Comparison of ENCODE assay signal across 18 cellular contexts in the genomic region with DNA sequence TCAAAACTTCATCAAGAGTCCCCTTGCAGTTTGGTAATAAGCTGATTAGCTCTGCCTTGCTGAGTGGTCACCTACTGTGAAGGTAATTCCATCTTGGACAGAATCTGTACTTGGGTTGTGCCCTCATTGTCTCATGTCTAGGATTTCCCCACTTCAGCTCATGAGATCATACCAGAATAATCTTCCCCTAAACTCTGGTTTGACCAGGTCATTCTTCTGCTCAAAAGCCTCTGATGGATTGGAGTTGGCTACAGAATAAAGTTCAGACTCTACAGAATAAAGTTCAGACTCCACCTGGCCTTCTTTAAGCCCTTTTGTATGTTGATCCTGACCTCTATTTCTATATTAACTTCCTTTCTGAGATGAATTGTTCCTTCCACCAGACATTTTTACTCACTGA. TPM values are rescaled to one million over a fixed set of nuclear protein-coding genes. Genes with fewer than 3 reads are reported as not detected.
DNase-seq lines count a peak whose midpoint lies in the region; ATAC-seq and TF ChIP-seq lines count a peak whose summit lies in the region.
"Had no signal": no experiment of that assay in that cellular context is flagged by ENCODE, and none has a peak within 500 bp of the region (broad histone marks: within the 10 kb centered on the region; RNA-seq: fewer than 3 reads in every experiment).

No MANE protein-coding gene starts in this region.

- ATAC-seq in PC-3 (no peak), HG02588 (IDR thresholded peaks at IDR 0.05; ENCODE audit: unreplicated experiment) (no peak)
- ATAC-seq: K562 had no signal

- H4K91ac ChIP-seq in H9 (ENCODE audit: insufficient read length, low read depth, low read length): no peak overlapping the region

- POLR2A ChIA-PET in PC-3 (lab: Charles Lee; ENCODE audit: unreplicated experiment): no interaction called here

- BruUV-seq in PC-3 (replicated peaks; lab: Mats Ljungman, UMichigan): no TSS peak

- H3K36me3 Mint-ChIP-seq in endodermal cell (ENCODE audit: low read depth) (no peaks in the 10 kb centered on the region), H9 (ENCODE audit: insufficient read depth in 1 of 3, low read depth in 3 of 3) (no peaks in the 10 kb centered on the region; a peak in 1 of 7 replicates), osteocyte (ENCODE audit: unreplicated experiment) (no peaks in the 10 kb centered on the region)
- H3K36me3 Mint-ChIP-seq: CD4-positive, CD25-positive, alpha-beta regulatory T cell had no signal

- in situ Hi-C loops in GM23248 (cut with MboI): no loop called here

- no peak overlapping the region for H3T11ph ChIP-seq in H9 (ENCODE audit: low read length)

- no peak overlapping the region for H3K18ac ChIP-seq in H9 (ENCODE audit: insufficient read length, low read depth, low read length)

- no peaks in the 10 kb centered on the region for H4K20me1 ChIP-seq in GM23248 (ENCODE audit: insufficient read depth)
- no peaks in the 10 kb centered on the region for H4K20me1 ChIP-seq in PC-3 (ENCODE audit: low read length)
- no peaks in the 10 kb centered on the region for H4K20me1 ChIP-seq in H9 (ENCODE audit: control insufficient read depth, insufficient read depth, insufficient read length)

- H3K27ac Mint-ChIP-seq in endodermal cell (no peak overlapping the region), H9 (no peak overlapping the region), osteocyte (ENCODE audit: unreplicated experiment) (no peak overlapping the region)
- H3K27ac Mint-ChIP-seq: B cell; CD4-positive, CD25-positive, alpha-beta regulatory T cell had no signal

- H3K56ac ChIP-seq in H9 (ENCODE audit: insufficient read length, low read depth, low read length): no peak overlapping the region

- no peak overlapping the region for H2BK15ac ChIP-seq in H9 (ENCODE audit: low read depth, low read length)

- H3K27me3 ChIP-seq in GM23248 (replicated peaks; ENCODE audit: insufficient read depth) (peaks cover 21% of the 10 kb centered on the region), PC-3 (ENCODE audit: low read length) (no peaks in the 10 kb centered on the region), endodermal cell (ENCODE audit: control insufficient read depth, insufficient read depth, low read length, poor library complexity, severe bottlenecking) (no peaks in the 10 kb centered on the region), H9 (ENCODE audit: insufficient read depth, low read length) (no peaks in the 10 kb centered on the region)
- H3K27me3 ChIP-seq: Peyer's patch had no signal

- H3K79me1 ChIP-seq in H9 (ENCODE audit: insufficient read depth, low read depth, low read length, poor library complexity, severe bottlenecking): no peaks in the 10 kb centered on the region

- H2BK5ac ChIP-seq in H9 (ENCODE audit: insufficient read length, low read length): no peak overlapping the region

- no peak overlapping the region for H3K23ac ChIP-seq in H9 (ENCODE audit: insufficient read length, low read depth, low read length)

- H2BK120ac ChIP-seq in H9 (ENCODE audit: low read depth, low read length, poor library complexity, severe bottlenecking): no peak overlapping the region

- no peak overlapping the region for H2BK12ac ChIP-seq in H9 (ENCODE audit: insufficient read length, low read depth, low read length)

- H2AK5ac ChIP-seq in H9 (ENCODE audit: insufficient read length, low read length): no peak overlapping the region

- no peak overlapping the region for H4K5ac ChIP-seq in H9 (ENCODE audit: insufficient read length, low read depth, low read length)

- H3K27me3 Mint-ChIP-seq in endodermal cell (ENCODE audit: insufficient read depth) (peaks cover 24% of the 10 kb centered on the region), H9 (ENCODE audit: low read depth) (peaks cover 29% of the 10 kb centered on the region), osteocyte (ENCODE audit: unreplicated experiment) (peaks cover 7% of the 10 kb centered on the region)

- H3K23me2 ChIP-seq in H9 (ENCODE audit: insufficient read length, low read depth, low read length, poor library complexity, severe bottlenecking): no peaks in the 10 kb centered on the region

- no peak overlapping the region for H3K9ac ChIP-seq in GM23248
- H3K9ac ChIP-seq in PC-3 (ENCODE audit: low read length): no peak overlapping the region
- H3K9ac ChIP-seq in endodermal cell (ENCODE audit: extremely low read depth, low read length, poor library complexity, severe bottlenecking): no peak overlapping the region
- H3K9ac ChIP-seq in H9 (ENCODE audit: extremely low read depth, insufficient read length, low read length): no peak overlapping the region

- H3K36me3 ChIP-seq in GM23248 (ENCODE audit: low read depth) (no peaks in the 10 kb centered on the region), PC-3 (ENCODE audit: low read depth, low read length) (no peaks in the 10 kb centered on the region), endodermal cell (ENCODE audit: control insufficient read depth, insufficient read depth, low read length) (no peaks in the 10 kb centered on the region)
- H3K36me3 ChIP-seq: Peyer's patch had no signal

- H3K9me3 ChIP-seq in GM23248 (ENCODE audit: low read depth): no peaks in the 10 kb centered on the region
- no peaks in the 10 kb centered on the region for H3K9me3 ChIP-seq in PC-3 (ENCODE audit: low read length)
- H3K9me3 ChIP-seq in endodermal cell (ENCODE audit: control insufficient read depth, low read length): no peaks in the 10 kb centered on the region
- H3K9me3 ChIP-seq in H9 (ENCODE audit: control insufficient read depth, low read depth, low read length): no peaks in the 10 kb centered on the region
- H3K9me3 ChIP-seq: Peyer's patch had no signal

- H3F3A ChIP-seq in GM23248 (ENCODE audit: insufficient read depth) (peaks cover 10% of the 10 kb centered on the region; the same call in 1 of the 2 replicates), PC-3 (ENCODE audit: low read length, unreplicated experiment) (no peaks in the 10 kb centered on the region)

- H2AFZ ChIP-seq in GM23248 (no peak overlapping the region; the same call in 1 of the 2 replicates), PC-3 (ENCODE audit: low read length) (0 out of 2 replicates have a peak overlapping the region, but pooled peaks have one; percentile 52), H9 (ENCODE audit: low read length) (no peak overlapping the region)

- H3K4me3 ChIP-seq in GM23248: no peak overlapping the region
- H3K4me3 ChIP-seq in PC-3 (ENCODE audit: low read length): no peak overlapping the region
- peak overlapping the region; percentile 4 for H3K4me3 ChIP-seq in endodermal cell (ENCODE audit: low read length)
- H3K4me3 ChIP-seq: K562, Peyer's patch had no signal

- peaks cover 17% of the 10 kb centered on the region for H3K4me1 ChIP-seq in GM23248 (ENCODE audit: insufficient read depth)
- H3K4me1 ChIP-seq in PC-3 (ENCODE audit: insufficient read depth, low read length): peaks cover 15% of the 10 kb centered on the region
- H3K4me1 ChIP-seq in endodermal cell (ENCODE audit: control insufficient read depth, insufficient read depth, low read length): peaks cover 20% of the 10 kb centered on the region
- no peaks in the 10 kb centered on the region for H3K4me1 ChIP-seq in H9 (ENCODE audit: insufficient read depth, low read length)
- H3K4me1 ChIP-seq: Peyer's patch had no signal

- no peak overlapping the region for H4K8ac ChIP-seq in H9 (replicated peaks; ENCODE audit: insufficient read length, low read depth, low read length)

- H3K4me3 Mint-ChIP-seq in endodermal cell (no peak overlapping the region), H9 (no peak overlapping the region), osteocyte (ENCODE audit: unreplicated experiment) (no peak overlapping the region)
- H3K4me3 Mint-ChIP-seq: B cell; CD4-positive, CD25-positive, alpha-beta regulatory T cell had no signal

- DNase-seq in GM23248: no peak
- DNase-seq in PC-3: no peak
- DNase-seq in endodermal cell: no peak
- peak; percentile 46 to 88 for DNase-seq in lung microvascular endothelial cell (ENCODE audit: low read depth in 2 of 2)
- DNase-seq in HPDE6-E6E7 (ENCODE audit: extremely low spot score): no peak
- no peak for DNase-seq in H9
- no peak for DNase-seq in osteocyte (ENCODE audit: extremely low spot score, unreplicated experiment)
- DNase-seq: CD4-positive, CD25-positive, alpha-beta regulatory T cell; H7; NCI-H1436; NCI-H2029 treated with DMSO at 0.1 percent for 48 hours; NCI-H2171 treated with DMSO at 0.1 percent for 48 hours; NCI-H510A; Peyer's patch; Right ventricle myocardium superior had no signal

- H3K9me2 ChIP-seq in GM23248 (ENCODE audit: insufficient read depth): 0 out of 2 replicates have a peak, but pooled peaks cover 7% of the 10 kb centered on the region
- no peaks in the 10 kb centered on the region for H3K9me2 ChIP-seq in PC-3 (replicated peaks; ENCODE audit: low read length)

- intact Hi-C loops in PC-3 (cut with micrococcal nuclease): no loop called here

- H3K9me3 Mint-ChIP-seq in endodermal cell (no peaks in the 10 kb centered on the region), H9 (no peaks in the 10 kb centered on the region), osteocyte (ENCODE audit: unreplicated experiment) (no peaks in the 10 kb centered on the region)

- peaks cover 18% of the 10 kb centered on the region for H3K4me1 Mint-ChIP-seq in endodermal cell
- peaks cover 3 to 5% of the 10 kb centered on the region in 2 experiments for H3K4me1 Mint-ChIP-seq in H9
- H3K4me1 Mint-ChIP-seq in osteocyte (ENCODE audit: unreplicated experiment): peaks cover 13% of the 10 kb centered on the region

- no peak overlapping the region for H3K4ac ChIP-seq in H9 (ENCODE audit: low read depth, low read length)

- CTCF ChIA-PET in PC-3 (lab: Charles Lee): no interaction called here

- H3K4me2 ChIP-seq in GM23248 (ENCODE audit: unreplicated experiment) (peak overlapping the region; percentile 59), PC-3 (ENCODE audit: low read length) (peak overlapping the region; percentile 45; the same call in 1 of the 2 replicates), H9 (ENCODE audit: insufficient read depth, insufficient read length, low read length) (no peak overlapping the region)

- H2BK20ac ChIP-seq in H9 (ENCODE audit: low read depth, low read length, poor library complexity, severe bottlenecking): no peak overlapping the region

- no peak overlapping the region for H3K14ac ChIP-seq in H9 (ENCODE audit: insufficient read depth, low read length)

- no peak for TF ChIP-seq CTCF in PC-3 (conservative IDR thresholded peaks at IDR 0.05; ENCODE audit: low read depth, low read length)
- no peak for TF ChIP-seq CTCF in endodermal cell (conservative IDR thresholded peaks at IDR 0.05)
- no peak for TF ChIP-seq CTCF in H9 (conservative IDR thresholded peaks at IDR 0.05)
- no peak for TF ChIP-seq CTCF in osteocyte (IDR thresholded peaks at IDR 0.05)

- no peak overlapping the region for H3K27ac ChIP-seq in GM23248
- no peak overlapping the region for H3K27ac ChIP-seq in PC-3 (ENCODE audit: low read length)
- H3K27ac ChIP-seq in endodermal cell (ENCODE audit: low read depth, low read length): no peak overlapping the region
- H3K27ac ChIP-seq in H9 (ENCODE audit: insufficient read length, low read depth, low read length): no peak overlapping the region
- H3K27ac ChIP-seq: Peyer's patch had no signal

- H3K79me2 ChIP-seq in GM23248 (ENCODE audit: insufficient read depth): no peaks in the 10 kb centered on the region
- no peaks in the 10 kb centered on the region for H3K79me2 ChIP-seq in PC-3 (ENCODE audit: low read length)
- H3K79me2 ChIP-seq in H9 (ENCODE audit: insufficient read depth, low read length): no peaks in the 10 kb centered on the region

RNA-seq across cellular contexts. Expression of gene GLCE, which starts 6.4 kb away (rescaled TPM):
- 12.4 and 17.1 TPM in 2 replicates for total RNA-seq in GM23248 (2014; rRNA removed; shearing (Covaris generic))
- 9.3 and 9.7 TPM in 2 replicates for polyA plus RNA-seq in GM23248 (2016; fragmentation: Nextera tagmentation; extraction: Ambion mirVana)
- total RNA-seq in PC-3 (2014; rRNA removed): 11.1 and 15.4 TPM in 2 replicates
- total RNA-seq in endodermal cell: 10 to 100 TPM; 16.3 to 17.2 TPM
- polyA plus RNA-seq in endodermal cell (2013, experiment 1 of 2): 13.2 TPM
- polyA plus RNA-seq in endodermal cell (2013, experiment 2 of 2): 13.6 TPM
- 28.0 and 67.8 TPM in 2 replicates for total RNA-seq in lung microvascular endothelial cell
- total RNA-seq in H9 (2021): 11.9 and 12.2 TPM in 2 replicates
- total RNA-seq in osteocyte: 19.5 and 19.9 TPM in 2 replicates

Comparison
In these comparisons a context has a peak if more than half of its experiments do, and no peak if none do; other contexts are left out.
1. DNase-seq: peak in lung microvascular endothelial cell (2 of 2); none in GM23248 (single experiment), PC-3 (single experiment), endodermal cell (single experiment), HPDE6-E6E7 (single experiment), H9 (single experiment) and osteocyte (single experiment).